9 cellular contexts compared by ENCODE assay signal in the genomic region with DNA sequence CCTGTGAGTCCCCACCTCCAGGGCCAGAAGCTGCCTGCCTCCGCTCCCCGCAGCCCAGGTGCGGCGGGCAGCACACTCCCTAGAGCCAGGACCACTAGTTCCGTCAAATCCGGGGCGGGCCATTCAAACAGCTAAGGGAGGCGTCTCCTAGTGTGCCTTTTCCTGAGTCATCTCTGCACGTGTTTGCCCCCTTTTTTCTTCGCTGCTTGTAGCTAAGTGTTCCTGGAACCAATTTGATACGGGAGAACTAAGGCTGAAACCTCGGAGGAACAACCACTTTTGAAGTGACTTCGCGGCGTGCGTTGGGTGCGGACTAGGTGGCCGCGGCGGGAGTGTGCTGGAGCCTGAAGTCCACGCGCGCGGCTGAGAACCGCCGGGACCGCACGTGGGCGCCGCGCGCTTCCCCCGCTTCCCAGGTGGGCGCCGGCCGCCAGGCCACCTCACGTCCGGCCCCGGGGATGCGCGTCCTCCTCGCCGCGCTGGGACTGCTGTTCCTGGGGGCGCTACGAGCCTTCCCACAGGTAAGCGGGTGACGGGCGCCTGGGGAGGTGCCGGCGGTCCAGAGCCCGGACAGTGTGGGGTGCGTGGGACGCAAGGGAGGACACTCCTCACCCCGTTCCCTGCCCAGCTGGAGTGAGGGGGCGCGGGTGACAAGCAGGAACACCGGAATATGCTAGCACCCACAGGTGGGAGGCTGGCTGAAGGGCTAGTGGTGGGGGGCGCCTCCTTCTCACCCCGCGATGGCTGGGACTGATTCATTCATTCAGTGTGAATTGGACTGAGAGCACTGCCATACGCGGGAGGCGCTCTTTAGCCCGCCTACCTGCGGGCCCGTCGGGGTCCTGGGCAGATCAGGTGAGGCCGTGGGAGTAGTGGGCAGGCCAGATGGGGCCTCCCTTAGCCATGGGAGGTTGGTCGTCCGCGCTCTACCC. TPM values are rescaled to one million over a fixed set of nuclear protein-coding genes. Genes with fewer than 3 reads are reported as not detected.
DNase-seq lines count a peak whose midpoint lies in the region; ATAC-seq and TF ChIP-seq lines count a peak whose summit lies in the region.
"Had no signal": no experiment of that assay in that cellular context is flagged by ENCODE, and none has a peak within 500 bp of the region (broad histone marks: within the 10 kb centered on the region; RNA-seq: fewer than 3 reads in every experiment).

A gene (plus strand): TSS at position 163 of the 932 bp plus-strand sequence. CDS start 296 bp downstream, at position 459.

- peak; percentile 37 for DNase-seq in A673 (ENCODE audit: low spot score)
- peak; percentile 68 for DNase-seq in activated T-cell treated with anti-CD3 and anti-CD28 coated beads, Interleukin-2, amount 50 U/mL, for 24 hours
- DNase-seq in immature natural killer cell, result no peak
- DNase-seq in sigmoid colon, result no peak
- no peak for DNase-seq in NCI-H2196 treated with DMSO at 0.1 percent for 48 hours (lab: John Stamatoyannopoulos, UW; ENCODE audit: unreplicated experiment)
- DNase-seq: heart right ventricle had no signal

- peaks cover 24% of the 10 kb centered on the region for H3K36me3 Mint-ChIP-seq in activated T-cell treated with anti-CD3 and anti-CD28 coated beads, Interleukin-2, amount 50 U/mL, for 24 hours (ENCODE audit: low read depth)
- H3K36me3 Mint-ChIP-seq in immature natural killer cell, result no peaks in the 10 kb centered on the region

- H3K4me1 ChIP-seq in A673 (ENCODE audit: insufficient read depth, low read length, poor library complexity, severe bottlenecking) (no peaks in the 10 kb centered on the region), sigmoid colon (peaks cover 0 to 11% (median 8%) of the 10 kb centered on the region in 4 donors)

- peak within 1 kb of the TSS; percentile 84 for H3K4me3 Mint-ChIP-seq in activated T-cell treated with anti-CD3 and anti-CD28 coated beads, Interleukin-2, amount 50 U/mL, for 24 hours
- peak within 1 kb of the TSS; percentile 34 to 72 (median 70) for H3K4me3 Mint-ChIP-seq in immature natural killer cell

- peaks cover 76% of the 10 kb centered on the region for H3K27me3 ChIP-seq in A673 (replicated peaks; ENCODE audit: insufficient read depth, low read depth, low read length, poor library complexity)
- peaks cover 21 to 56% (median 23%) of the 10 kb centered on the region in 3 donors for H3K27me3 ChIP-seq in sigmoid colon

- H3K4me3 ChIP-seq in A673 (ENCODE audit: low read depth, low read length, poor library complexity, severe bottlenecking) (no peak within 1 kb of the TSS), sigmoid colon (peak within 1 kb of the TSS in 1 of 4 donors; percentile 18)

- POLR2A ChIA-PET in A673 (lab: Charles Lee; ENCODE audit: low non-redundant PET), result no interaction called here

- no TSS peak for BruUV-seq in A673 (replicated peaks; lab: Mats Ljungman, UMichigan)

- H3K9me3 ChIP-seq in A673 (ENCODE audit: low read depth, low read length, poor library complexity, severe bottlenecking) (no peaks in the 10 kb centered on the region), sigmoid colon (no peaks in the 10 kb centered on the region)

- TF ChIP-seq EP300 in sigmoid colon (IDR thresholded peaks at IDR 0.05), result no peak

- H3K36me3 ChIP-seq in A673 (ENCODE audit: insufficient read depth, low read length, poor library complexity, severe bottlenecking) (no peaks in the 10 kb centered on the region), sigmoid colon (no peaks in the 10 kb centered on the region)
- H3K36me3 ChIP-seq: heart right ventricle had no signal

- ATAC-seq in GM19467 (IDR thresholded peaks at IDR 0.05; ENCODE audit: unreplicated experiment) (peak; percentile 38), GM18502 (IDR thresholded peaks at IDR 0.05; ENCODE audit: poor library complexity, unreplicated experiment) (no peak), HG03175 (IDR thresholded peaks at IDR 0.05; ENCODE audit: unreplicated experiment) (no peak)

- H3K4me1 Mint-ChIP-seq in activated T-cell treated with anti-CD3 and anti-CD28 coated beads, Interleukin-2, amount 50 U/mL, for 24 hours (ENCODE audit: low read depth), result peaks cover 75% of the 10 kb centered on the region
- peaks cover 17 to 38% of the 10 kb centered on the region in 2 donors for H3K4me1 Mint-ChIP-seq in immature natural killer cell

- no peak within 1 kb of the TSS for H3K27ac ChIP-seq in A673 (ENCODE audit: low read depth, low read length, poor library complexity, severe bottlenecking)
- no peak within 1 kb of the TSS for H3K27ac ChIP-seq in sigmoid colon
- H3K27ac ChIP-seq: heart right ventricle had no signal

- TF ChIP-seq CTCF in A673 (conservative IDR thresholded peaks at IDR 0.05; ENCODE audit: low read depth, low read length) (no peak), sigmoid colon (IDR thresholded peaks at IDR 0.05) (no peak)

- CTCF ChIA-PET in A673 (lab: Charles Lee), result interaction anchor here (0.6 kb wide), 1 partner anchor 101 kb away, joined by 4 read pairs; no protein-coding TSS in a partner anchor

- intact Hi-C loops in A673 (cut with micrococcal nuclease; ENCODE audit: unreplicated experiment) (no loop called here), sigmoid colon (cut with DNase I) (no loop called here)

- H3K27me3 Mint-ChIP-seq in activated T-cell treated with anti-CD3 and anti-CD28 coated beads, Interleukin-2, amount 50 U/mL, for 24 hours, result peaks cover 43% of the 10 kb centered on the region
- H3K27me3 Mint-ChIP-seq in immature natural killer cell (ENCODE audit: low read depth in 3 of 3), result peaks cover 16 to 43% (median 23%) of the 10 kb centered on the region in 3 donors

- no peaks in the 10 kb centered on the region for H3K9me3 Mint-ChIP-seq in activated T-cell treated with anti-CD3 and anti-CD28 coated beads, Interleukin-2, amount 50 U/mL, for 24 hours
- peaks cover 0 to 2% (median 0%) of the 10 kb centered on the region in 6 donors for H3K9me3 Mint-ChIP-seq in immature natural killer cell

- no peak for TF ChIP-seq POLR2A in sigmoid colon (IDR thresholded peaks at IDR 0.05)

- peak within 1 kb of the TSS; percentile 86 for H3K27ac Mint-ChIP-seq in activated T-cell treated with anti-CD3 and anti-CD28 coated beads, Interleukin-2, amount 50 U/mL, for 24 hours
- H3K27ac Mint-ChIP-seq in immature natural killer cell, result no peak within 1 kb of the TSS

- WGBS in sigmoid colon, 2 donors, result 3 to 10% methylated on average over 72 of the region's 72 CpGs

RNA-seq across cellular contexts. Expression of the gene that starts here (rescaled TPM):
- total RNA-seq in A673 (2021), result not detected in 2 replicates
- polyA plus RNA-seq in immature natural killer cell, result under 1 TPM in 1 of 3 donors, not detected in 2; 0.09 TPM
- 1 to 10 TPM in 1 of 4 donors, under 1 TPM in 3; 0.68 to 1.1 (median 0.77) TPM for total RNA-seq in sigmoid colon
- 1 to 10 TPM in 1 of 3 donors, under 1 TPM in 1, not detected in 1; 0.92 to 1.8 TPM for polyA plus RNA-seq in sigmoid colon

Comparison
In these comparisons a context has a peak if more than half of its experiments do, and no peak if none do; other contexts are left out.
1. Peak in DNase-seq in A673; RNA of the gene not detected or under 1 TPM.